Comparison of ENCODE assay signal across 26 cellular contexts in genomic region chr5:6859951-6860638, GRCh38.
"Had no signal": no experiment of that assay in that cellular context is flagged by ENCODE, and none has a peak within 500 bp of the region (broad histone marks: within the 10 kb centered on the region; RNA-seq: fewer than 3 reads in every experiment).

No MANE protein-coding gene starts in this region.

- H3K27me3 ChIP-seq: colonic mucosa, esophagus squamous epithelium, neutrophil, sigmoid colon, spleen, testis, tibial artery had no signal

- H3K79me2 ChIP-seq: parathyroid adenoma had no signal

- H3K27ac ChIP-seq: colonic mucosa, esophagus squamous epithelium, neutrophil, parathyroid adenoma, prostate gland, sigmoid colon, spleen, testis, tibial artery had no signal

- H3K9me3 Mint-ChIP-seq: natural killer cell treated with Interleukin-12 subunit alpha and Interleukin-12 subunit beta and Interleukin-15 and Interleukin-18, amount 100 ng/mL, for 72 hours had no signal

- H3K27ac Mint-ChIP-seq: immature natural killer cell; memory B cell; naive B cell; natural killer cell treated with Interleukin-12 subunit alpha and Interleukin-12 subunit beta and Interleukin-15 and Interleukin-18, amount 100 ng/mL, for 72 hours; stimulated activated memory B cell treated with anti-CD40 and anti-IgM and Interleukin-4, amounts not matched to agents 10 μg/mL and 1 μg/mL and 100 μg/mL, for 72 hours; type B pancreatic cell had no signal

- H3K4me1 Mint-ChIP-seq: immature natural killer cell; memory B cell; naive B cell; stimulated activated memory B cell treated with anti-CD40 and anti-IgM and Interleukin-4, amounts not matched to agents 10 μg/mL and 1 μg/mL and 100 μg/mL, for 72 hours had no signal

- H3K4me3 ChIP-seq: colonic mucosa, esophagus squamous epithelium, lung, prostate gland, sigmoid colon, spleen, testis, tibial artery had no signal

- DNase-seq: colonic mucosa; dermis blood vessel endothelial cell; effector memory CD4-positive, alpha-beta T cell; erythroblast; esophagus squamous epithelium; foreskin melanocyte; hypothalamus; immature natural killer cell; naive B cell; right cardiac atrium; sigmoid colon; spleen; stimulated activated CD4-positive, alpha-beta T cell treated with anti-CD3 and anti-CD28 coated beads, Interleukin-4, amount 100 ng/mL, for 4 hours; stimulated activated naive CD8-positive, alpha-beta T cell treated with anti-CD3 and anti-CD28 coated beads, Interleukin-15, Interleukin-2, amounts not matched to agents 100 U/mL and 50 U/mL, for 24 hours; substantia nigra; testis; tibial artery had no signal

- H3K36me3 ChIP-seq: colonic mucosa, esophagus squamous epithelium, neutrophil, prostate gland, sigmoid colon, spleen, tibial artery had no signal

- H3K9ac ChIP-seq: parathyroid adenoma had no signal

- H3K4me3 Mint-ChIP-seq: immature natural killer cell; memory B cell; naive B cell; natural killer cell treated with Interleukin-12 subunit alpha and Interleukin-12 subunit beta and Interleukin-15 and Interleukin-18, amount 100 ng/mL, for 72 hours; neural crest cell; stimulated activated memory B cell treated with anti-CD40 and anti-IgM and Interleukin-4, amounts not matched to agents 10 μg/mL and 1 μg/mL and 100 μg/mL, for 72 hours; type B pancreatic cell had no signal

- H3K9me3 ChIP-seq: colonic mucosa, esophagus squamous epithelium, neutrophil, prostate gland, sigmoid colon, testis, tibial artery had no signal

- H3K4me1 ChIP-seq: colonic mucosa, esophagus squamous epithelium, prostate gland, testis, tibial artery had no signal

- H2AFZ ChIP-seq: parathyroid adenoma had no signal

- H3K27me3 Mint-ChIP-seq: type B pancreatic cell had no signal

- H3K36me3 Mint-ChIP-seq: naive B cell; natural killer cell treated with Interleukin-12 subunit alpha and Interleukin-12 subunit beta and Interleukin-15 and Interleukin-18, amount 100 ng/mL, for 72 hours; stimulated activated memory B cell treated with anti-CD40 and anti-IgM and Interleukin-4, amounts not matched to agents 10 μg/mL and 1 μg/mL and 100 μg/mL, for 72 hours; type B pancreatic cell had no signal
